12 cellular contexts compared by ENCODE assay signal in genomic region chr11:110174645-110175310, GRCh38.
A peak's percentile ranks its signal among the peaks of the same experiment; 100 is the strongest.
DNase-seq lines count a peak whose midpoint lies in the region; ATAC-seq and TF ChIP-seq lines count a peak whose summit lies in the region.
"Had no signal": no experiment of that assay in that cellular context is flagged by ENCODE, and none has a peak within 500 bp of the region (broad histone marks: within the 10 kb centered on the region; RNA-seq: fewer than 3 reads in every experiment).

No MANE protein-coding gene starts in this region.

- peak overlapping the region; percentile 49 for H3K9ac ChIP-seq in adipocyte (ENCODE audit: low read length)

- H3K9me3 ChIP-seq in adipocyte (ENCODE audit: control insufficient read depth, low read length) (no peaks in the 10 kb centered on the region), right atrium auricular region (no peaks in the 10 kb centered on the region), upper lobe of left lung (no peaks in the 10 kb centered on the region)
- H3K9me3 ChIP-seq: gastroesophageal sphincter, mucosa of descending colon had no signal

- TF ChIP-seq CTCF in right atrium auricular region (IDR thresholded peaks at IDR 0.05) (no peak), upper lobe of left lung (IDR thresholded peaks at IDR 0.05) (no peak)

- H3K27me3 ChIP-seq in adipocyte (replicated peaks; ENCODE audit: control insufficient read depth, insufficient read depth, low read length) (no peaks in the 10 kb centered on the region), right atrium auricular region (no peaks in the 10 kb centered on the region), upper lobe of left lung (no peaks in the 10 kb centered on the region)
- H3K27me3 ChIP-seq: gastroesophageal sphincter had no signal

- 70 to 76% methylated on average over 5 to 6 of the region's 6 CpGs for WGBS in upper lobe of left lung, 2 donors

- DNase-seq in NCI-H2107 treated with DMSO at 0.1 percent for 48 hours (lab: John Stamatoyannopoulos, UW; ENCODE audit: unreplicated experiment) = peak; percentile 32
- DNase-seq in NCI-H2107 (lab: John Stamatoyannopoulos, UW) = no peak
- peak; percentile 16 for DNase-seq in adipocyte (ENCODE audit: low read depth)
- DNase-seq in right atrium auricular region (ENCODE audit: low spot score) = peak; percentile 55
- no peak for DNase-seq in upper lobe of left lung
- DNase-seq in GOT3 (lab: John Stamatoyannopoulos, UW) = no peak
- no peak for DNase-seq in EL
- no peak for DNase-seq in activated CD4-positive, alpha-beta T cell treated with anti-CD3 and anti-CD28 coated beads, Interleukin-2, amount 50 U/mL, for 48 hours
- DNase-seq: T1000 had no signal

- TF ChIP-seq EP300 in upper lobe of left lung (IDR thresholded peaks at IDR 0.05) = no peak

- peaks cover 33% of the 10 kb centered on the region for H3K4me1 ChIP-seq in adipocyte (ENCODE audit: control insufficient read depth, insufficient read depth, low read length)
- peaks cover 0 to 7% of the 10 kb centered on the region in 2 donors for H3K4me1 ChIP-seq in right atrium auricular region
- H3K4me1 ChIP-seq in upper lobe of left lung = peaks cover 0 to 20% (median 12%) of the 10 kb centered on the region in 4 donors

- TF ChIP-seq POLR2A in upper lobe of left lung (IDR thresholded peaks at IDR 0.05) = no peak

- H3K36me3 ChIP-seq in adipocyte (ENCODE audit: control insufficient read depth, insufficient read depth, low read length, severe bottlenecking) (no peaks in the 10 kb centered on the region), right atrium auricular region (no peaks in the 10 kb centered on the region), upper lobe of left lung (no peaks in the 10 kb centered on the region)
- H3K36me3 ChIP-seq: gastroesophageal sphincter had no signal

- H3K27ac ChIP-seq in right atrium auricular region (no peak overlapping the region), upper lobe of left lung (peak overlapping the region in 3 of 4 donors; percentile 49 to 69 (median 57))
- H3K27ac ChIP-seq: gastroesophageal sphincter, skin epidermis had no signal

- ATAC-seq in upper lobe of left lung (ENCODE audit: low FRiP score in 2 of 2) = peak; percentile 37 to 61

- peak overlapping the region; percentile 55 for H3K4me3 ChIP-seq in adipocyte (ENCODE audit: low read length)
- H3K4me3 ChIP-seq in right atrium auricular region = peak overlapping the region in 1 of 2 donors; percentile 17
- peak overlapping the region in 1 of 4 donors; percentile 30 for H3K4me3 ChIP-seq in upper lobe of left lung
- H3K4me3 ChIP-seq: gastroesophageal sphincter, mucosa of descending colon, skin epidermis had no signal

Comparison
In these comparisons a context has a peak if more than half of its experiments do, and no peak if none do; other contexts are left out.
1. DNase-seq: peak in NCI-H2107 treated with DMSO at 0.1 percent for 48 hours (single experiment), adipocyte (single experiment) and right atrium auricular region (single experiment); none in NCI-H2107 (single experiment), upper lobe of left lung (0 of 2), GOT3 (single experiment), EL (single experiment) and activated CD4-positive, alpha-beta T cell treated with anti-CD3 and anti-CD28 coated beads, Interleukin-2, amount 50 U/mL, for 48 hours (0 of 2).
2. H3K27ac ChIP-seq: peak in upper lobe of left lung (3 of 4); none in right atrium auricular region (0 of 2).